In the genomic region with DNA sequence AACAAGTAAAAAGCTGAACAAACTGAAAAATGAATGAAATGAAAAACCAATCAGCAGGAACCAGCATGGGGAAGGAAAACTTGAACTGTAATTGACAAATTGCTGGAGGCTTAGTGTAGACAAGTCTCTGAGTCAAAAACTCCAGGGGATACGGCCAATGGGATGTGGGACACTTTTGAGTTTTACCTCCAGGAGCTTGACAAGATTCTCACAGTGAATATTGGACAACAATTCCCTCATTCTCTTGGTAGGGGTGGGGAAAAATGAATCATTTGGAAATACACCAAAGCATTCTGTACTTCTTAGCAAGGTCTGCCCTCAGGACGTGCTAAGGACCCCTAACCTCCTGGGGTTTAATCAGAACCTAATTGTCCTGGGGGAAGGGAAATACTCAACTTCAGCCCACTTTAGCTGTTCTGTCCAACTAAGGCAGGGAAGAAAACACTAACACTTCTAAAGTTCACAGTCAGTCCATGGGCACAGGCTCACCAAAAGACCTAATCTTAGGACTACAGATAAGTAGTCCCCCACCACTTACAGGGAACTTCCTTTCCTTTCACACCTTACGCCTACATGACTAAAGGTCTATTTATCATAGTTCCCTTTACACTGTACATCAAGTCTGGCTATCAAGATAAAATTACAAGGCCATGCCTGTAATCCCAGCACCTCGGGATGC, we compare ENCODE assay signal across 13 cellular contexts.
"Had no signal": no experiment of that assay in that cellular context is flagged by ENCODE, and none has a peak within 500 bp of the region (broad histone marks: within the 10 kb centered on the region; RNA-seq: fewer than 3 reads in every experiment).

No MANE protein-coding gene starts in this region.

- ATAC-seq: effector memory CD8-positive, alpha-beta T cell had no signal

- DNase-seq: activated CD4-positive, alpha-beta T cell treated with anti-CD3 and anti-CD28 coated beads, Interleukin-2, amount 10 ng/mL, durations not matched to agents 7 days and 5 days; activated CD8-positive, alpha-beta memory T cell treated with anti-CD3 and anti-CD28 coated beads for 24 hours; activated naive CD4-positive, alpha-beta T cell treated with Interleukin-2 at 50 U/mL for 16 hours; cerebellar nuclear complex; effector memory CD8-positive, alpha-beta T cell; kidney glomerular epithelial cell; nephron progenitor cell; ovary; retina; thyroid gland had no signal

- H3K4me3 ChIP-seq: hepatocyte, ovary, skin epidermis, thyroid gland had no signal

- H3K27ac ChIP-seq: hepatocyte, ovary, skin epidermis, thyroid gland had no signal

- FAIRE-seq: urothelium cell line had no signal

- H3K79me2 ChIP-seq: hepatocyte had no signal

- H3K36me3 ChIP-seq: ovary, thyroid gland had no signal

- H3K4me1 ChIP-seq: thyroid gland had no signal

- H3K27me3 ChIP-seq: hepatocyte, ovary, thyroid gland had no signal

- H2AFZ ChIP-seq: hepatocyte had no signal

- H3K9me3 ChIP-seq: ovary, thyroid gland had no signal

- H3K4me2 ChIP-seq: hepatocyte had no signal
